In genomic region chr3:186653079-186653710, GRCh38 we compare ENCODE assay signal across 10 cellular contexts.
DNase-seq lines count a peak whose midpoint lies in the region; ATAC-seq lines count a peak whose summit lies in the region.
"Had no signal": no experiment of that assay in that cellular context is flagged by ENCODE, and none has a peak within 500 bp of the region (broad histone marks: within the 10 kb centered on the region; RNA-seq: fewer than 3 reads in every experiment).

No MANE protein-coding gene starts in this region.

- DNase-seq in GM19240 (ENCODE audit: insufficient read length, low spot score) = peak; percentile 41
- DNase-seq in stimulated activated naive B cell treated with anti-CD40 and anti-IgM and Interleukin-4, amounts not matched to agents 10 μg/mL and 1 μg/mL and 100 μg/mL, for 72 hours = peak; percentile 5
- DNase-seq in activated CD4-positive, CD25-positive, alpha-beta regulatory T cell (lab: John Stamatoyannopoulos, UW) = no peak
- no peak for DNase-seq in SKM-1 (lab: John Stamatoyannopoulos, UW; ENCODE audit: unreplicated experiment)
- DNase-seq in activated CD4-positive, alpha-beta T cell treated with anti-CD3 and anti-CD28 coated beads for 48 hours = no peak
- DNase-seq: GF-D8, KG1 had no signal

- peak overlapping the region; percentile 73 for H3K27ac Mint-ChIP-seq in stimulated activated naive B cell treated with anti-CD40 and anti-IgM and Interleukin-4, amounts not matched to agents 10 μg/mL and 1 μg/mL and 100 μg/mL, for 72 hours
- H3K27ac Mint-ChIP-seq: WTC11 had no signal

- H3K4me3 Mint-ChIP-seq in stimulated activated naive B cell treated with anti-CD40 and anti-IgM and Interleukin-4, amounts not matched to agents 10 μg/mL and 1 μg/mL and 100 μg/mL, for 72 hours = no peak overlapping the region
- H3K4me3 Mint-ChIP-seq: WTC11 had no signal

- peaks cover 16% of the 10 kb centered on the region in 2 donors for H3K4me1 Mint-ChIP-seq in stimulated activated naive B cell treated with anti-CD40 and anti-IgM and Interleukin-4, amounts not matched to agents 10 μg/mL and 1 μg/mL and 100 μg/mL, for 72 hours

- no peaks in the 10 kb centered on the region for H3K36me3 Mint-ChIP-seq in stimulated activated naive B cell treated with anti-CD40 and anti-IgM and Interleukin-4, amounts not matched to agents 10 μg/mL and 1 μg/mL and 100 μg/mL, for 72 hours

- peaks cover 0 to 4% of the 10 kb centered on the region in 2 donors for H3K27me3 Mint-ChIP-seq in stimulated activated naive B cell treated with anti-CD40 and anti-IgM and Interleukin-4, amounts not matched to agents 10 μg/mL and 1 μg/mL and 100 μg/mL, for 72 hours

- ATAC-seq in HG02759 (IDR thresholded peaks at IDR 0.05; ENCODE audit: unreplicated experiment) = peak; percentile 94
- ATAC-seq in HG03565 (IDR thresholded peaks at IDR 0.05; ENCODE audit: unreplicated experiment) = peak; percentile 79
- ATAC-seq in stimulated activated naive B cell treated with anti-CD40 and anti-IgM and Interleukin-4, amounts not matched to agents 10 μg/mL and 1 μg/mL and 100 μg/mL, for 72 hours (replicated peaks) = peak; percentile 94 to 97

- H3K9me3 Mint-ChIP-seq in stimulated activated naive B cell treated with anti-CD40 and anti-IgM and Interleukin-4, amounts not matched to agents 10 μg/mL and 1 μg/mL and 100 μg/mL, for 72 hours = no peaks in the 10 kb centered on the region

Comparison
In these comparisons a context has a peak if more than half of its experiments do, and no peak if none do; other contexts are left out.
1. DNase-seq: peak in GM19240 (single experiment) and stimulated activated naive B cell treated with anti-CD40 and anti-IgM and Interleukin-4, amounts not matched to agents 10 μg/mL and 1 μg/mL and 100 μg/mL, for 72 hours (single experiment); none in activated CD4-positive, CD25-positive, alpha-beta regulatory T cell (0 of 4), SKM-1 (single experiment) and activated CD4-positive, alpha-beta T cell treated with anti-CD3 and anti-CD28 coated beads for 48 hours (single experiment).
2. Peak in every context shown above with its lines, with median percentiles within 50 percentile points of each other: ATAC-seq.